23 cellular contexts compared by ENCODE assay signal in the genomic region with DNA sequence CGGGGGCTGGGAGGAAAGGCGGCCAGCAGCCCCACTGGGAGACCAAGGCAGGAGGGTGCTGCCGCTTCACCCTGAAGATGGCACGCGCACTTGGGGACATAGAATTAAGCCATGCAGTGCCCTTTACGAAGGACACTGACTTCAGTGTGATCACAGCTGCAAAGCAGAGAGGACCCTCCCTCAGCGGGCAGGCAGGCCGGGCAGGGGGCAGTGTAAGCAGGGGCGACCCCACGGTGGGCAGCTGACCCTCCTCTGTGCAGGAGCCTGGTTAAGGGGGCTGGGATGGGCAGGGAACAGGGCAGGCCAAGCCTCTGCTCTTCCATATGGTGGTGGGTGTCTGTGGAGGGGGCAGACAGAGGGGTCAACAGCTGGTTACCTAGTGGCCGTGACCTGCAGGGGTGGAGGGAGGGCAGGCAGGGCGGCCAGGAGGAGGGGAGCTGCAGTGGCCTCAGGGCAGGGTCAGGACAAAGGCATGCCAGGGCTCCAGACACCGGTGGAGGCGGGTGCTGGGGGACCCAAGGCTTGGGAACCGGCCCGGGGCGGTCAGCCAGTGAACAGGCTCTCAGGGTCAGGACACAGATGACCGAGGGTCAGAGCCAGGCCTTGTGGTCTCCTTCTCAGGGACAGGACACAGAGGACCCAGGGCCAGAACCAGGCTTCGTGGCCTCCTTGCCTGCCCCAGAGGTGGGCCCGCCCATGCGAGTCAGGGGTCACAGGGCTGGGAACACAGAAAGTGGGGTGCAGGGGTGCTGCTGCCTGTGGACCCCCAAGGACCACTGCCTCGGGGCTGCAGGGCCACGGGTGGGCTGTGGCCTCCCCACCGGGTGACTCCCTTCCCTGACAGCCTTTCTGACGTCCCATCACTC.
"Had no signal": no experiment of that assay in that cellular context is flagged by ENCODE, and none has a peak within 500 bp of the region (broad histone marks: within the 10 kb centered on the region; RNA-seq: fewer than 3 reads in every experiment).

No MANE protein-coding gene starts in this region.

- H3K4me1 Mint-ChIP-seq: activated naive CD4-positive, alpha-beta T cell treated with anti-CD3 and anti-CD28 coated beads, Interleukin-2, amount 50 U/mL, for 24 hours; brain; central memory CD8-positive, alpha-beta T cell had no signal

- H3K27ac Mint-ChIP-seq: activated naive CD4-positive, alpha-beta T cell treated with anti-CD3 and anti-CD28 coated beads, Interleukin-2, amount 50 U/mL, for 24 hours; activated T-cell treated with anti-CD3 and anti-CD28 coated beads, Interleukin-2, amount 50 U/mL, for 72 hours had no signal

- H3K4me3 Mint-ChIP-seq: activated naive CD4-positive, alpha-beta T cell treated with anti-CD3 and anti-CD28 coated beads, Interleukin-2, amount 50 U/mL, for 24 hours; brain; central memory CD8-positive, alpha-beta T cell had no signal

- FAIRE-seq: colon, TTC549 had no signal

- H3K9me3 Mint-ChIP-seq: activated naive CD4-positive, alpha-beta T cell treated with anti-CD3 and anti-CD28 coated beads, Interleukin-2, amount 50 U/mL, for 24 hours; activated T-cell treated with anti-CD3 and anti-CD28 coated beads, Interleukin-2, amount 50 U/mL, for 72 hours; brain; central memory CD8-positive, alpha-beta T cell; naive thymus-derived CD4-positive, alpha-beta T cell had no signal

- H3K27ac ChIP-seq: esophagus muscularis mucosa, gastrocnemius medialis, left ventricle myocardium inferior, right lobe of liver, stomach, suprapubic skin, tibial nerve had no signal

- H3K27me3 Mint-ChIP-seq: activated naive CD4-positive, alpha-beta T cell treated with anti-CD3 and anti-CD28 coated beads, Interleukin-2, amount 50 U/mL, for 24 hours; central memory CD8-positive, alpha-beta T cell had no signal

- ATAC-seq: activated T-cell treated with anti-CD3 and anti-CD28 coated beads, Interleukin-2, amount 50 U/mL, for 72 hours; gastrocnemius medialis; naive thymus-derived CD4-positive, alpha-beta T cell; SK-N-SH treated with all-trans-retinoic acid at 6 μM for 48 hours had no signal

- DNase-seq: activated CD8-positive, alpha-beta memory T cell treated with anti-CD3 and anti-CD28 coated beads, Interleukin-2, amount 50 U/mL, for 48 hours; activated effector memory CD4-positive, alpha-beta T cell treated with anti-CD3 and anti-CD28 coated beads, Interleukin-2, amount 50 U/mL, for 16 hours; activated T-cell treated with anti-CD3 and anti-CD28 coated beads, Interleukin-2, amount 50 U/mL, for 72 hours; aorta; effector memory CD4-positive, alpha-beta T cell; gastrocnemius medialis; hippocampal formation; kidney glomerular epithelial cell; left ventricle myocardium inferior; naive thymus-derived CD4-positive, alpha-beta T cell; occipital lobe; right lobe of liver; stimulated activated CD4-positive, alpha-beta T cell treated with anti-CD3 and anti-CD28 coated beads, Interleukin-1b, Interleukin-23, amount 100 ng/mL, for 48 hours; stomach had no signal

- H3K27me3 ChIP-seq: right lobe of liver had no signal

- H3K4me3 ChIP-seq: esophagus muscularis mucosa, gastrocnemius medialis, left ventricle myocardium inferior, right lobe of liver, suprapubic skin, tibial nerve had no signal

- H3K9me3 ChIP-seq: esophagus muscularis mucosa, gastrocnemius medialis, left ventricle myocardium inferior, right lobe of liver, stomach, suprapubic skin, tibial nerve had no signal

- H3K36me3 Mint-ChIP-seq: activated naive CD4-positive, alpha-beta T cell treated with anti-CD3 and anti-CD28 coated beads, Interleukin-2, amount 50 U/mL, for 24 hours; brain; naive thymus-derived CD4-positive, alpha-beta T cell had no signal

- H3K36me3 ChIP-seq: esophagus muscularis mucosa, gastrocnemius medialis, left ventricle myocardium inferior, right lobe of liver, suprapubic skin had no signal
